19 cellular contexts compared by ENCODE assay signal in genomic region chr14:103404920-103405319, GRCh38. TPM values are rescaled to one million over a fixed set of nuclear protein-coding genes. Genes with fewer than 3 reads are reported as not detected.
A peak's percentile ranks its signal among the peaks of the same experiment; 100 is the strongest.
DNase-seq lines count a peak whose midpoint lies in the region; ATAC-seq and TF ChIP-seq lines count a peak whose summit lies in the region.
"Had no signal": no experiment of that assay in that cellular context is flagged by ENCODE, and none has a peak within 500 bp of the region (broad histone marks: within the 10 kb centered on the region; RNA-seq: fewer than 3 reads in every experiment).

No MANE protein-coding gene starts in this region.

- peaks cover 46% of the 10 kb centered on the region for H3K4me1 ChIP-seq in cardiac muscle cell (ENCODE audit: low read depth)
- peaks cover 62 to 86% (median 73%) of the 10 kb centered on the region in 4 donors for H3K4me1 ChIP-seq in upper lobe of left lung
- peaks cover 34% of the 10 kb centered on the region for H3K4me1 ChIP-seq in OCI-LY7 (ENCODE audit: insufficient read depth, low read length, poor library complexity, severe bottlenecking)

- peaks cover 67% of the 10 kb centered on the region for H3K79me2 ChIP-seq in OCI-LY7 (ENCODE audit: insufficient read depth, low read depth, low read length)

- TF ChIP-seq POLR2A in upper lobe of left lung (IDR thresholded peaks at IDR 0.05), result peak in 1 of 4 donors; percentile 57

- peak overlapping the region; percentile 56 for H3K27ac ChIP-seq in cardiac muscle cell
- H3K27ac ChIP-seq in upper lobe of left lung, result peak overlapping the region; percentile 83 to 87 (median 86)
- no peak overlapping the region for H3K27ac ChIP-seq in OCI-LY7 (ENCODE audit: low read depth, low read length, poor library complexity, severe bottlenecking)

- H3K27me3 ChIP-seq in cardiac muscle cell (no peaks in the 10 kb centered on the region), upper lobe of left lung (no peaks in the 10 kb centered on the region)
- H3K27me3 ChIP-seq: Peyer's patch, thyroid gland had no signal

- POLR2A ChIA-PET in OCI-LY7 (lab: Charles Lee), result interaction anchor here (0.6 to 2.1 kb wide), 2 partner anchors 11 to 107 kb away, joined by 5 to 12 read pairs; no protein-coding TSS in a partner anchor

- peak overlapping the region; percentile 68 for H3K27ac Mint-ChIP-seq in mesothelial cell of epicardium
- no peak overlapping the region for H3K27ac Mint-ChIP-seq in activated naive CD4-positive, alpha-beta T cell treated with anti-CD3 and anti-CD28 coated beads, Interleukin-2, amount 10 ng/mL, durations not matched to agents 7 days and 5 days
- H3K27ac Mint-ChIP-seq: activated T-helper 1 cell treated with anti-CD3 and anti-CD28 coated beads, Interleukin-12 subunit alpha, Interleukin-12 subunit beta, Interleukin-2, Interleukin-4 antibody, amounts not matched to agents 30 ng/mL and 10 ng/mL and 1 ng/mL, durations not matched to agents 14 hours and 24 hours and 36 hours had no signal

- H3K36me3 Mint-ChIP-seq in mesothelial cell of epicardium, result peaks cover 17% of the 10 kb centered on the region
- peaks cover 14% of the 10 kb centered on the region for H3K36me3 Mint-ChIP-seq in activated naive CD4-positive, alpha-beta T cell treated with anti-CD3 and anti-CD28 coated beads, Interleukin-2, amount 10 ng/mL, durations not matched to agents 7 days and 5 days

- H3K27me3 Mint-ChIP-seq in mesothelial cell of epicardium (ENCODE audit: low read depth), result no peaks in the 10 kb centered on the region
- no peaks in the 10 kb centered on the region for H3K27me3 Mint-ChIP-seq in activated naive CD4-positive, alpha-beta T cell treated with anti-CD3 and anti-CD28 coated beads, Interleukin-2, amount 10 ng/mL, durations not matched to agents 7 days and 5 days
- H3K27me3 Mint-ChIP-seq: IgD-negative memory B cell had no signal

- peaks cover 2% of the 10 kb centered on the region for H3K36me3 ChIP-seq in cardiac muscle cell
- H3K36me3 ChIP-seq in upper lobe of left lung, result peaks cover 0 to 18% (median 3%) of the 10 kb centered on the region in 4 donors
- H3K36me3 ChIP-seq in OCI-LY7 (ENCODE audit: insufficient read depth, low read length), result peaks cover 42% of the 10 kb centered on the region

- 26 to 51% methylated on average over 7 of the region's 7 CpGs for WGBS in upper lobe of left lung, 2 donors

- peak; percentile 77 to 90 for ATAC-seq in upper lobe of left lung (ENCODE audit: low FRiP score in 2 of 2)
- ATAC-seq in HG03457 (IDR thresholded peaks at IDR 0.05; ENCODE audit: unreplicated experiment), result no peak
- ATAC-seq: stimulated activated effector memory CD8-positive, alpha-beta T cell treated with anti-CD3 and anti-CD28 coated beads, Interleukin-12 subunit alpha, Interleukin-12 subunit beta, amount 100 ng/mL, for 72 hours had no signal

- no peak overlapping the region for H3K4me2 ChIP-seq in OCI-LY7 (ENCODE audit: low read length)

- H3K4me3 Mint-ChIP-seq in mesothelial cell of epicardium, result no peak overlapping the region
- H3K4me3 Mint-ChIP-seq in activated naive CD4-positive, alpha-beta T cell treated with anti-CD3 and anti-CD28 coated beads, Interleukin-2, amount 10 ng/mL, durations not matched to agents 7 days and 5 days, result no peak overlapping the region
- H3K4me3 Mint-ChIP-seq: activated T-helper 1 cell treated with anti-CD3 and anti-CD28 coated beads, Interleukin-12 subunit alpha, Interleukin-12 subunit beta, Interleukin-2, Interleukin-4 antibody, amounts not matched to agents 30 ng/mL and 10 ng/mL and 1 ng/mL, durations not matched to agents 14 hours and 24 hours and 36 hours; nephron progenitor cell had no signal

- TF ChIP-seq CTCF in cardiac muscle cell (IDR thresholded peaks at IDR 0.05; ENCODE audit: low read depth, low read length) (no peak), mesothelial cell of epicardium (IDR thresholded peaks at IDR 0.05; ENCODE audit: unreplicated experiment) (no peak), upper lobe of left lung (IDR thresholded peaks at IDR 0.05) (no peak), OCI-LY7 (conservative IDR thresholded peaks at IDR 0.05; ENCODE audit: low read length) (no peak)

- intact Hi-C loops in OCI-LY7 (cut with micrococcal nuclease; ENCODE audit: unreplicated experiment), result no loop called here

- DNase-seq in amniotic epithelial cell (ENCODE audit: low read depth) (peak; percentile 98), cardiac muscle cell (ENCODE audit: low read depth in 1 of 2, low spot score in 1 of 2) (peak in 1 of 2 donors; percentile 88), mesothelial cell of epicardium (ENCODE audit: low spot score in 2 of 2, unreplicated experiment in 2 of 2) (no peak), upper lobe of left lung (peak in 1 of 2 donors; percentile 85), OCI-LY7 (ENCODE audit: low spot score) (no peak)
- DNase-seq in activated naive CD4-positive, alpha-beta T cell treated with anti-CD3 and anti-CD28 coated beads, Interleukin-2, amount 10 ng/mL, durations not matched to agents 7 days and 5 days, result no peak
- DNase-seq in activated naive CD4-positive, alpha-beta T cell (lab: John Stamatoyannopoulos, UW), result no peak
- DNase-seq: mesendoderm, MM.1S, NCI-H146, nephron progenitor cell, Peyer's patch, SK-N-SH, T1000 had no signal

- H2AFZ ChIP-seq in OCI-LY7 (ENCODE audit: low read length), result no peak overlapping the region

- H3K9me2 ChIP-seq in OCI-LY7 (ENCODE audit: insufficient read depth, low read length), result no peaks in the 10 kb centered on the region
- H3K9me2 ChIP-seq: SK-N-SH had no signal

- peaks cover 48% of the 10 kb centered on the region for H3K4me1 Mint-ChIP-seq in mesothelial cell of epicardium
- peaks cover 40% of the 10 kb centered on the region for H3K4me1 Mint-ChIP-seq in activated naive CD4-positive, alpha-beta T cell treated with anti-CD3 and anti-CD28 coated beads, Interleukin-2, amount 10 ng/mL, durations not matched to agents 7 days and 5 days

- H3K9me3 ChIP-seq in cardiac muscle cell (ENCODE audit: low read depth), result no peaks in the 10 kb centered on the region
- H3K9me3 ChIP-seq in upper lobe of left lung, result no peaks in the 10 kb centered on the region
- no peaks in the 10 kb centered on the region for H3K9me3 ChIP-seq in OCI-LY7 (ENCODE audit: low read length)
- H3K9me3 ChIP-seq: Peyer's patch, SK-N-SH, thyroid gland had no signal

- no TSS peak for BruUV-seq in OCI-LY7 (replicated peaks; lab: Mats Ljungman, UMichigan)

- CTCF ChIA-PET in activated naive CD4-positive, alpha-beta T cell treated with anti-CD3 and anti-CD28 coated beads, Interleukin-2, amount 10 ng/mL, durations not matched to agents 7 days and 5 days (lab: Charles Lee), result interaction anchor here (6.3 kb wide), 1 partner anchor 13 kb away, joined by 54 read pairs; no protein-coding TSS in a partner anchor
- CTCF ChIA-PET in OCI-LY7 (lab: Charles Lee; ENCODE audit: unreplicated experiment), result no interaction called here

- H4K20me1 ChIP-seq in OCI-LY7 (ENCODE audit: insufficient read depth, low read length), result peaks cover 36% of the 10 kb centered on the region

- H3K4me3 ChIP-seq in cardiac muscle cell (no peak overlapping the region), upper lobe of left lung (peak overlapping the region in 3 of 4 donors; percentile 7 to 34 (median 30)), OCI-LY7 (ENCODE audit: low read depth, low read length, poor library complexity, severe bottlenecking) (no peak overlapping the region)
- H3K4me3 ChIP-seq: Peyer's patch, thyroid gland had no signal

- no peaks in the 10 kb centered on the region for H3K9me3 Mint-ChIP-seq in mesothelial cell of epicardium
- no peaks in the 10 kb centered on the region for H3K9me3 Mint-ChIP-seq in activated naive CD4-positive, alpha-beta T cell treated with anti-CD3 and anti-CD28 coated beads, Interleukin-2, amount 10 ng/mL, durations not matched to agents 7 days and 5 days
- H3K9me3 Mint-ChIP-seq: activated T-helper 1 cell treated with anti-CD3 and anti-CD28 coated beads, Interleukin-12 subunit alpha, Interleukin-12 subunit beta, Interleukin-2, Interleukin-4 antibody, amounts not matched to agents 30 ng/mL and 10 ng/mL and 1 ng/mL, durations not matched to agents 14 hours and 24 hours and 36 hours; IgD-negative memory B cell; nephron progenitor cell; stimulated activated effector memory CD8-positive, alpha-beta T cell treated with anti-CD3 and anti-CD28 coated beads, Interleukin-12 subunit alpha, Interleukin-12 subunit beta, amount 100 ng/mL, for 72 hours had no signal

- peak in 1 of 4 donors; percentile 94 for TF ChIP-seq EP300 in upper lobe of left lung (IDR thresholded peaks at IDR 0.05)

RNA-seq across cellular contexts. Expression of gene MARK3, which starts 19.7 kb away (rescaled TPM):
- 69.4 and 88.3 TPM in 2 replicates for total RNA-seq in cardiac muscle cell
- polyA plus RNA-seq in cardiac muscle cell, result 72.9 and 97.4 TPM in 2 replicates
- total RNA-seq in mesothelial cell of epicardium, result 122 to 125 TPM (median 125 TPM) in 3 replicates
- total RNA-seq in upper lobe of left lung, result 100 to 1,000 TPM in 5 of 6 donors, 10 to 100 TPM in 1; 84.5 to 190 (median 132) TPM
- 70.8 and 72.7 TPM in 2 replicates for total RNA-seq in OCI-LY7 (2014; rRNA removed; shearing (Covaris generic))
- total RNA-seq in OCI-LY7 (2022), result 83.6 and 89.0 TPM in 2 replicates

Comparison
In these comparisons a context has a peak if more than half of its experiments do, and no peak if none do; other contexts are left out.
1. H3K4me3 ChIP-seq: peak in upper lobe of left lung (3 of 4); none in cardiac muscle cell (single experiment) and OCI-LY7 (single experiment).